In genomic region chr9:95505676-95506437, GRCh38 we compare ENCODE assay signal across 1 cellular context.
TF ChIP-seq lines count a peak whose summit lies in the region.

No MANE protein-coding gene starts in this region.

TF ChIP-seq in GM12878, 131 proteins besides CTCF, POLR2A, EP300 and RAD21 (continued from another document):
- TF ChIP-seq ZNF687 (IDR thresholded peaks at IDR 0.05), result no peak
- TF ChIP-seq YY1 (IDR thresholded peaks at IDR 0.05; ENCODE audit: low read depth, low read length), result no peak
- no peak for TF ChIP-seq DPF2 (IDR thresholded peaks at IDR 0.05)
- no peak for TF ChIP-seq HDAC6 (IDR thresholded peaks at IDR 0.05; ENCODE audit: unreplicated experiment)
- TF ChIP-seq NFIC (IDR thresholded peaks at IDR 0.05; ENCODE audit: low read depth, low read length), result no peak
- TF ChIP-seq ATF7 (IDR thresholded peaks at IDR 0.05; ENCODE audit: low read depth), result no peak
TF ChIP-seq in GM12878: peak in this region for 18.
